8 cellular contexts compared by ENCODE assay signal in the genomic region with DNA sequence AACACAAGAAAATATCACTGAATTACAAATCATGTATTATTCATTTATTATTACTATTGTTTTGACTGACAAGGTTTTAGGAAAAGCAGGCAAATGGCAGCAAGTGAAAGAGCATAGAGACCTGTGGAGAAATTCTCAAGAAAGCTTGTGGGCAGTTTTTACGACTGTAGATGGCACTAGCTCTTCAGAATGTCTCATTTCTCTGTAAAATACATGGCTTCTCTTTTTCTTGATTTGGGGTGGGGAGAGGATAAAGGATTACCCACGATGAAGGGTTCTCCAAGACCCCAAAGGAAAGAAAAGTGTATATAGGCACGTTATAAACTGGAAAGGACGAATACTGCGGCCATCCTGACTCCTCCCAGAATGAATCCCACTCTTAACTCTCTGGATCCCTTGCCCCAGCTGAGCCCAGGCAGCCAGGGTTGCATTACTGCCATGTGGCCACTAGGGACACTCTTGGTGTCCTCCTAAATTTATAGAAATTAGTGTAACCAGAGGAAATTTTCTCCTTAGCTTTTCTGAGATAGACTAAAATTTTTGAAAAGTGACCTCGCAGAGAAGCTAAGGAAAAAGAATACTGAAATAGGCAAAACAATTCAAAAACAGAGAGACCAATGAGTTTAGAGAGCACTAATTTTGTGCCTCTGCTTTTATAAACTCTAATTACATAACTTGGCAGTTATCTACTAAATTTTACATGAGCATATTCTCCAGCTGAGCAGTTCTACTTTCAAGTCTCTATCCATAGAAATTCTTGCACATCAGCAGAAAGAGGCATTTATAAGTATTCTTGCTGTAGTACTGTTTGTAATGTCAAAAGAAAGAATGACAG. TPM values are rescaled to one million over a fixed set of nuclear protein-coding genes. Genes with fewer than 3 reads are reported as not detected.
A peak's percentile ranks its signal among the peaks of the same experiment; 100 is the strongest.
DNase-seq lines count a peak whose midpoint lies in the region; ATAC-seq, FAIRE-seq and TF ChIP-seq lines count a peak whose summit lies in the region.

No MANE protein-coding gene starts in this region.

- H3K27me3 Mint-ChIP-seq in MCF 10A (ENCODE audit: insufficient read depth, unreplicated experiment) (peaks cover 35% of the 10 kb centered on the region), immature natural killer cell (ENCODE audit: low read depth in 3 of 3) (peaks cover 0 to 9% (median 0%) of the 10 kb centered on the region in 3 donors)

- CTCF ChIA-PET in MCF 10A (lab: Yijun Ruan, JAX) = interaction anchor here (0.6 to 3.1 kb wide), 15 partner anchors 9 to 872 kb away, joined by 3 to 13 read pairs (median 4); a partner anchor contains a TSS

- no peak overlapping the region for H3K27ac Mint-ChIP-seq in MCF 10A (ENCODE audit: low read depth, unreplicated experiment)
- no peak overlapping the region for H3K27ac Mint-ChIP-seq in immature natural killer cell

- ATAC-seq in GM19395 (IDR thresholded peaks at IDR 0.05; ENCODE audit: unreplicated experiment) (peak; percentile 79), GM19452 (IDR thresholded peaks at IDR 0.05; ENCODE audit: unreplicated experiment) (no peak)
- ATAC-seq in stimulated activated naive CD8-positive, alpha-beta T cell treated with anti-CD3 and anti-CD28 coated beads, Interleukin-15, Interleukin-2, amounts not matched to agents 100 U/mL and 50 U/mL, for 24 hours = no peak

- no peak for FAIRE-seq in D721Med (lab: Jason Lieb, UNC)

- no peaks in the 10 kb centered on the region for H3K9me3 Mint-ChIP-seq in MCF 10A (ENCODE audit: unreplicated experiment)
- peaks cover 0 to 2% (median 0%) of the 10 kb centered on the region in 6 donors for H3K9me3 Mint-ChIP-seq in immature natural killer cell

- peak overlapping the region; percentile 17 for H3K4me3 Mint-ChIP-seq in MCF 10A (ENCODE audit: unreplicated experiment)
- H3K4me3 Mint-ChIP-seq in immature natural killer cell = no peak overlapping the region

- peak; percentile 20 for DNase-seq in D721Med (ENCODE audit: insufficient read length, low spot score)
- DNase-seq in NCI-H69 (lab: John Stamatoyannopoulos, UW) = peak; percentile 53
- DNase-seq in MCF 10A (ENCODE audit: unreplicated experiment) = peak; percentile 54
- peak in 2 of 3 donors; percentile 0 to 2 for DNase-seq in immature natural killer cell
- DNase-seq in stimulated activated naive CD8-positive, alpha-beta T cell treated with anti-CD3 and anti-CD28 coated beads, Interleukin-15, Interleukin-2, amounts not matched to agents 100 U/mL and 50 U/mL, for 24 hours = peak; percentile 11
- DNase-seq in GOT3 (lab: John Stamatoyannopoulos, UW) = no peak

- BruUV-seq in MCF 10A (replicated peaks; lab: Mats Ljungman, UMichigan) = no TSS peak

- H3K4me1 Mint-ChIP-seq in MCF 10A (ENCODE audit: insufficient read depth, unreplicated experiment) (peaks cover 6% of the 10 kb centered on the region), immature natural killer cell (no peaks in the 10 kb centered on the region)

- TF ChIP-seq CTCF in D721Med (IDR thresholded peaks at IDR 0.05; ENCODE audit: insufficient read depth, missing control alignments) (peak; percentile 47), MCF 10A (IDR thresholded peaks at IDR 0.05; ENCODE audit: unreplicated experiment) (peak; percentile 58)

- intact Hi-C loops in MCF 10A (cut with micrococcal nuclease) = loop anchor here (10.0 kb wide), 1 partner anchor 167 kb away; no protein-coding TSS in a partner anchor

- H3K36me3 Mint-ChIP-seq in MCF 10A (ENCODE audit: insufficient read depth, unreplicated experiment) (no peaks in the 10 kb centered on the region), immature natural killer cell (no peaks in the 10 kb centered on the region)

- POLR2A ChIA-PET in MCF 10A (lab: Yijun Ruan, JAX) = interaction anchor here (0.8 kb wide), 1 partner anchor 31 kb away, joined by 3 read pairs; no protein-coding TSS in a partner anchor

RNA-seq across cellular contexts. Expression of a gene that starts 37.7 kb away (rescaled TPM):
- total RNA-seq in MCF 10A (2022) = 0.12 and 0.70 TPM in 2 replicates
- polyA plus RNA-seq in immature natural killer cell = not detected
